In genomic region chr10:92571649-92572048, GRCh38 we compare ENCODE assay signal across 15 cellular contexts. TPM values are rescaled to one million over a fixed set of nuclear protein-coding genes. Genes with fewer than 3 reads are reported as not detected.
A peak's percentile ranks its signal among the peaks of the same experiment; 100 is the strongest.
DNase-seq lines count a peak whose midpoint lies in the region; FAIRE-seq and TF ChIP-seq lines count a peak whose summit lies in the region.
"Had no signal": no experiment of that assay in that cellular context is flagged by ENCODE, and none has a peak within 500 bp of the region (broad histone marks: within the 10 kb centered on the region; RNA-seq: fewer than 3 reads in every experiment).

No MANE protein-coding gene starts in this region.

- peak overlapping the region in 5 of 7 donors; percentile 69 to 94 (median 90) for H3K4me3 Mint-ChIP-seq in CD8-positive, alpha-beta memory T cell
- H3K4me3 Mint-ChIP-seq in HFFc6 (peak overlapping the region; percentile 89), brain (peak overlapping the region; percentile 81 to 90 (median 84))

- H3K4me1 ChIP-seq in CD8-positive, alpha-beta memory T cell (ENCODE audit: insufficient read depth, low read length), result peaks cover 9% of the 10 kb centered on the region
- H3K4me1 ChIP-seq in kidney (ENCODE audit: control insufficient read depth in 1 of 2, insufficient read depth in 1 of 2, low read depth in 1 of 2, low read length in 2 of 2), result peaks cover 5 to 14% of the 10 kb centered on the region in 2 donors

- no peak for TF ChIP-seq RAD21 in neural cell (conservative IDR thresholded peaks at IDR 0.05)

- CTCF ChIA-PET in CD8-positive, alpha-beta memory T cell (lab: Charles Lee), result interaction anchor here (1.4 to 7.8 kb wide), 3 partner anchors 20 to 272 kb away, joined by 3 to 84 read pairs (median 47); partner anchors contain the start of gene KIF11

- no peaks in the 10 kb centered on the region for H3K27me3 ChIP-seq in CD8-positive, alpha-beta memory T cell (ENCODE audit: insufficient read depth, low read length, poor library complexity, severe bottlenecking)
- no peaks in the 10 kb centered on the region for H3K27me3 ChIP-seq in neural cell (ENCODE audit: insufficient read depth, low read depth, low read length)
- H3K27me3 ChIP-seq: spleen had no signal

- H3F3A ChIP-seq in neural cell (ENCODE audit: insufficient read depth, low read length, poor library complexity, severe bottlenecking), result peaks cover 3% of the 10 kb centered on the region

- H3K4me3 ChIP-seq in CD8-positive, alpha-beta memory T cell (ENCODE audit: low read length), result no peak overlapping the region
- H3K4me3 ChIP-seq in neural cell (ENCODE audit: low read length), result peak overlapping the region; percentile 98
- H3K4me3 ChIP-seq in kidney (ENCODE audit: low read length in 2 of 2), result no peak overlapping the region

- no peak overlapping the region for H2AFZ ChIP-seq in neural cell (ENCODE audit: low read depth, low read length)

- H3K4me2 ChIP-seq in neural cell (ENCODE audit: low read length), result peak overlapping the region; percentile 66

- H3K79me2 ChIP-seq in neural cell (replicated peaks; ENCODE audit: insufficient read depth, low read length), result peaks cover 6% of the 10 kb centered on the region

- POLR2A ChIA-PET in CD8-positive, alpha-beta memory T cell (lab: Charles Lee), result no interaction called here

- intact Hi-C loops in kidney (cut with DNase I), result loop anchor here (5.0 kb wide), 1 partner anchor 54 kb away; no protein-coding TSS in a partner anchor

- TF ChIP-seq EP300 in neural cell (conservative IDR thresholded peaks at IDR 0.05; ENCODE audit: poor library complexity, severe bottlenecking), result no peak

- H3K9me3 Mint-ChIP-seq in CD8-positive, alpha-beta memory T cell, result no peaks in the 10 kb centered on the region
- H3K9me3 Mint-ChIP-seq in HFFc6 (no peaks in the 10 kb centered on the region), brain (no peaks in the 10 kb centered on the region)

- TF ChIP-seq CTCF in HFFc6 (IDR thresholded peaks at IDR 0.05) (no peak), brain (conservative IDR thresholded peaks at IDR 0.05) (no peak), neural cell (IDR thresholded peaks at IDR 0.05; ENCODE audit: poor library complexity, severe bottlenecking) (no peak), kidney (IDR thresholded peaks at IDR 0.05; ENCODE audit: borderline replicate concordance, extremely low read depth, insufficient read depth) (no peak)

- H3K36me3 ChIP-seq in CD8-positive, alpha-beta memory T cell (ENCODE audit: insufficient read depth, low read length), result peaks cover 5% of the 10 kb centered on the region
- H3K36me3 ChIP-seq in neural cell (ENCODE audit: insufficient read depth, low read length), result no peaks in the 10 kb centered on the region
- H3K36me3 ChIP-seq in kidney (ENCODE audit: control insufficient read depth in 1 of 2, insufficient read depth in 2 of 2, low read length in 2 of 2), result no peaks in the 10 kb centered on the region

- peaks cover 44 to 59% (median 56%) of the 10 kb centered on the region in 3 donors for H3K4me1 Mint-ChIP-seq in CD8-positive, alpha-beta memory T cell
- H3K4me1 Mint-ChIP-seq in HFFc6 (ENCODE audit: low read depth), result peaks cover 68% of the 10 kb centered on the region
- H3K4me1 Mint-ChIP-seq in brain, result peaks cover 54% of the 10 kb centered on the region

- FAIRE-seq in kidney (lab: Jason Lieb, UNC), result no peak

- no peaks in the 10 kb centered on the region for H3K27me3 Mint-ChIP-seq in CD8-positive, alpha-beta memory T cell
- H3K27me3 Mint-ChIP-seq in HFFc6 (ENCODE audit: insufficient read depth) (no peaks in the 10 kb centered on the region), brain (peaks cover 8% of the 10 kb centered on the region)

- no peaks in the 10 kb centered on the region for H4K20me1 ChIP-seq in neural cell (ENCODE audit: insufficient read depth)

- H3K27ac ChIP-seq in CD8-positive, alpha-beta memory T cell (ENCODE audit: low read depth, low read length), result no peak overlapping the region
- H3K27ac ChIP-seq in neural cell (ENCODE audit: low read length) (no peak overlapping the region), kidney (ENCODE audit: low read depth in 2 of 2, low read length in 2 of 2) (no peak overlapping the region)
- H3K27ac ChIP-seq: spleen had no signal

- no peaks in the 10 kb centered on the region for H3K9me2 ChIP-seq in neural cell (ENCODE audit: insufficient read depth, low read length)

- peak overlapping the region in 6 of 8 donors; percentile 26 to 69 (median 44) for H3K27ac Mint-ChIP-seq in CD8-positive, alpha-beta memory T cell
- peak overlapping the region; percentile 32; the same call in 1 of the 2 replicates for H3K27ac Mint-ChIP-seq in HFFc6
- H3K27ac Mint-ChIP-seq in brain, result peak overlapping the region in 1 of 5 experiments; percentile 86

- DNase-seq in CD8-positive, alpha-beta memory T cell, result no peak
- DNase-seq in HFFc6 (no peak), kidney (no peak), NCI-H2107 (lab: John Stamatoyannopoulos, UW) (no peak), T-helper 2 cell (no peak), cortex of kidney (lab: John Stamatoyannopoulos, UW) (no peak)
- DNase-seq: activated CD4-positive, CD25-positive, alpha-beta regulatory T cell; activated gamma-delta T cell treated with Interleukin-2 at 50 U/mL for 16 hours; hippocampal formation; KG1; NCI-H446; SIG-M5; spleen had no signal

- H3K36me3 Mint-ChIP-seq in CD8-positive, alpha-beta memory T cell, result peaks cover 0 to 19% (median 3%) of the 10 kb centered on the region in 3 donors
- peaks cover 18% of the 10 kb centered on the region for H3K36me3 Mint-ChIP-seq in HFFc6 (ENCODE audit: low read depth)
- peaks cover 11% of the 10 kb centered on the region for H3K36me3 Mint-ChIP-seq in brain

- H3K9ac ChIP-seq in neural cell (ENCODE audit: low read length) (no peak overlapping the region), kidney (ENCODE audit: low read length in 2 of 2) (no peak overlapping the region)

- no peaks in the 10 kb centered on the region for H3K9me3 ChIP-seq in CD8-positive, alpha-beta memory T cell (ENCODE audit: low read length)
- H3K9me3 ChIP-seq in neural cell (ENCODE audit: low read length) (no peaks in the 10 kb centered on the region), kidney (ENCODE audit: control insufficient read depth in 1 of 2, low read length in 2 of 2) (no peaks in the 10 kb centered on the region)
- H3K9me3 ChIP-seq: spleen had no signal

TF ChIP-seq in neural cell, 6 proteins besides CTCF, POLR2A, EP300 and RAD21:
- no peak for TF ChIP-seq TAF1 (IDR thresholded peaks at IDR 0.05; ENCODE audit: low read depth)
- TF ChIP-seq EZH2 (IDR thresholded peaks at IDR 0.05; ENCODE audit: borderline replicate concordance, insufficient read depth, low read length, poor library complexity, severe bottlenecking), result no peak
- TF ChIP-seq POLR2AphosphoS5 (IDR thresholded peaks at IDR 0.05), result no peak
- TF ChIP-seq MXI1 (conservative IDR thresholded peaks at IDR 0.05; ENCODE audit: poor library complexity, severe bottlenecking), result no peak
- no peak for TF ChIP-seq SMC3 (conservative IDR thresholded peaks at IDR 0.05; ENCODE audit: poor library complexity)
- no peak for TF ChIP-seq REST (IDR thresholded peaks at IDR 0.05; ENCODE audit: borderline replicate concordance)
TF ChIP-seq in neural cell: peak in this region for 0.

RNA-seq across cellular contexts. Expression of gene IDE, which starts 2.2 kb away (rescaled TPM):
- 10 to 100 TPM; 42.4 to 42.8 TPM for total RNA-seq in CD8-positive, alpha-beta memory T cell
- 19.0 TPM for polyA plus RNA-seq in CD8-positive, alpha-beta memory T cell
- total RNA-seq in HFFc6 (2021; fragmentation: NEBNext Ultra II Directional; extraction: Animal tissue kit (Norgen Biotek cat#: 25700)), result 10 to 100 TPM; 35.4 to 46.5 (median 39.9) TPM
- polyA plus RNA-seq in brain (ENCODE audit: insufficient read depth, low read depth, low replicate concordance) (5.6 TPM), neural cell (10.4 and 11.5 TPM in 2 replicates), kidney (ENCODE audit: insufficient read depth, low read depth, low replicate concordance) (8.6 TPM)
- 20.0 and 23.8 TPM in 2 replicates for polyA minus RNA-seq in neural cell
- 40.5 TPM for total RNA-seq in kidney

RNA-seq across cellular contexts. Expression of gene KIF11, which starts 21.3 kb away (rescaled TPM):
- 10 to 100 TPM; 36.2 to 37.1 TPM for total RNA-seq in CD8-positive, alpha-beta memory T cell
- 1.0 TPM for polyA plus RNA-seq in CD8-positive, alpha-beta memory T cell
- 10 to 100 TPM; 16.8 to 40.3 (median 35.3) TPM for total RNA-seq in HFFc6 (2021; fragmentation: NEBNext Ultra II Directional; extraction: Animal tissue kit (Norgen Biotek cat#: 25700))
- polyA plus RNA-seq in brain (ENCODE audit: insufficient read depth, low read depth, low replicate concordance) (11.4 TPM), neural cell (0.32 and 0.47 TPM in 2 replicates), kidney (ENCODE audit: insufficient read depth, low read depth, low replicate concordance) (0.39 TPM)
- 2.5 and 2.7 TPM in 2 replicates for polyA minus RNA-seq in neural cell
- 1.6 TPM for total RNA-seq in kidney
